36 cellular contexts compared by ENCODE assay signal in genomic region chr7:147015999-147016398, GRCh38.
"Had no signal": no experiment of that assay in that cellular context is flagged by ENCODE, and none has a peak within 500 bp of the region (broad histone marks: within the 10 kb centered on the region; RNA-seq: fewer than 3 reads in every experiment).

No MANE protein-coding gene starts in this region.

- H3K27me3 ChIP-seq: ascending aorta, cardiac muscle cell had no signal

- H3K9me3 Mint-ChIP-seq: activated CD4-positive, alpha-beta T cell treated with anti-CD3 and anti-CD28 coated beads, Interleukin-2, amount 10 ng/mL, durations not matched to agents 7 days and 5 days; activated naive CD8-positive, alpha-beta T cell treated with anti-CD3 and anti-CD28 coated beads, Interleukin-2, amount 50 U/mL, for 24 hours; T-helper 1 cell treated with Interleukin-12 subunit alpha and Interleukin-12 subunit beta and Interleukin-4 antibody, amounts not matched to agents 30 μg/mL and 1 μg/mL, for 36 hours; WTC11 had no signal

- H3K4me3 Mint-ChIP-seq: activated CD4-positive, alpha-beta memory T cell treated with anti-CD3 and anti-CD28 coated beads, Interleukin-2, amount 10 ng/mL, durations not matched to agents 7 days and 5 days; activated CD4-positive, alpha-beta T cell treated with anti-CD3 and anti-CD28 coated beads for 36 hours; activated CD4-positive, alpha-beta T cell treated with anti-CD3 and anti-CD28 coated beads, Interleukin-2, amount 10 ng/mL, durations not matched to agents 7 days and 5 days; activated CD8-positive, alpha-beta memory T cell treated with anti-CD3 and anti-CD28 coated beads, Interleukin-2, amount 10 ng/mL, durations not matched to agents 7 days and 5 days; activated CD8-positive, alpha-beta T cell treated with anti-CD3 and anti-CD28 coated beads, Interleukin-2, amount 10 ng/mL, durations not matched to agents 7 days and 5 days; activated naive CD4-positive, alpha-beta T cell treated with anti-CD3 and anti-CD28 coated beads, Interleukin-2, amount 10 ng/mL, durations not matched to agents 7 days and 5 days; activated naive CD4-positive, alpha-beta T cell treated with anti-CD3 and anti-CD28 coated beads, Interleukin-2, amount 50 U/mL, for 24 hours; activated naive CD8-positive, alpha-beta T cell; activated naive CD8-positive, alpha-beta T cell treated with anti-CD3 and anti-CD28 coated beads, Interleukin-2, amount 10 ng/mL, durations not matched to agents 7 days and 5 days; activated naive CD8-positive, alpha-beta T cell treated with anti-CD3 and anti-CD28 coated beads, Interleukin-2, amount 50 U/mL, for 24 hours; activated T-cell treated with anti-CD3 and anti-CD28 coated beads, Interleukin-2, amount 50 U/mL, for 24 hours; brain; central memory CD8-positive, alpha-beta T cell; T-helper 1 cell treated with Interleukin-12 subunit alpha and Interleukin-12 subunit beta and Interleukin-4 antibody, amounts not matched to agents 30 μg/mL and 1 μg/mL, for 36 hours; T-helper 2 cell treated with Interferon-gamma antibody and Interleukin-4, amounts not matched to agents 5 μg/mL and 100 μg/mL, for 36 hours; WTC11 had no signal

- H3K27me3 Mint-ChIP-seq: activated CD4-positive, alpha-beta memory T cell treated with anti-CD3 and anti-CD28 coated beads, Interleukin-2, amount 10 ng/mL, durations not matched to agents 7 days and 5 days; activated CD4-positive, alpha-beta T cell treated with anti-CD3 and anti-CD28 coated beads for 36 hours; activated CD4-positive, alpha-beta T cell treated with anti-CD3 and anti-CD28 coated beads, Interleukin-2, amount 10 ng/mL, durations not matched to agents 7 days and 5 days; activated CD8-positive, alpha-beta memory T cell treated with anti-CD3 and anti-CD28 coated beads, Interleukin-2, amount 10 ng/mL, durations not matched to agents 7 days and 5 days; activated naive CD4-positive, alpha-beta T cell treated with anti-CD3 and anti-CD28 coated beads, Interleukin-2, amount 10 ng/mL, durations not matched to agents 7 days and 5 days; activated naive CD4-positive, alpha-beta T cell treated with anti-CD3 and anti-CD28 coated beads, Interleukin-2, amount 50 U/mL, for 24 hours; activated naive CD8-positive, alpha-beta T cell; activated naive CD8-positive, alpha-beta T cell treated with anti-CD3 and anti-CD28 coated beads, Interleukin-2, amount 10 ng/mL, durations not matched to agents 7 days and 5 days; activated naive CD8-positive, alpha-beta T cell treated with anti-CD3 and anti-CD28 coated beads, Interleukin-2, amount 50 U/mL, for 24 hours; activated T-cell treated with anti-CD3 and anti-CD28 coated beads, Interleukin-2, amount 50 U/mL, for 24 hours; brain; central memory CD8-positive, alpha-beta T cell had no signal

- H3K4me3 ChIP-seq: ascending aorta, cardiac muscle cell had no signal

- H3K36me3 Mint-ChIP-seq: activated CD8-positive, alpha-beta memory T cell treated with anti-CD3 and anti-CD28 coated beads, Interleukin-2, amount 10 ng/mL, durations not matched to agents 7 days and 5 days; activated naive CD4-positive, alpha-beta T cell treated with anti-CD3 and anti-CD28 coated beads, Interleukin-2, amount 10 ng/mL, durations not matched to agents 7 days and 5 days; activated naive CD4-positive, alpha-beta T cell treated with anti-CD3 and anti-CD28 coated beads, Interleukin-2, amount 50 U/mL, for 24 hours; activated naive CD8-positive, alpha-beta T cell; activated naive CD8-positive, alpha-beta T cell treated with anti-CD3 and anti-CD28 coated beads, Interleukin-2, amount 10 ng/mL, durations not matched to agents 7 days and 5 days; brain; WTC11 had no signal

- H3K36me3 ChIP-seq: ascending aorta, cardiac muscle cell, WERI-Rb-1 had no signal

- H3K9me3 ChIP-seq: ascending aorta had no signal

- H3K4me1 ChIP-seq: ascending aorta had no signal

- DNase-seq: activated CD4-positive, alpha-beta memory T cell treated with anti-CD3 and anti-CD28 coated beads, Interleukin-2, amount 10 ng/mL, durations not matched to agents 7 days and 5 days; activated CD4-positive, alpha-beta T cell treated with anti-CD3 and anti-CD28 coated beads for 1 hour; activated CD4-positive, alpha-beta T cell treated with anti-CD3 and anti-CD28 coated beads for 36 hours; activated CD4-positive, alpha-beta T cell treated with anti-CD3 and anti-CD28 coated beads for 48 hours; activated CD4-positive, alpha-beta T cell treated with anti-CD3 and anti-CD28 coated beads, Interleukin-2, amount 10 ng/mL, durations not matched to agents 7 days and 5 days; activated CD4-positive, alpha-beta T cell treated with anti-CD3 and anti-CD28 coated beads, Interleukin-2, amount 50 U/mL, for 48 hours; activated CD4-positive, CD25-positive, alpha-beta regulatory T cell; activated CD8-positive, alpha-beta memory T cell treated with anti-CD3 and anti-CD28 coated beads for 24 hours; activated CD8-positive, alpha-beta memory T cell treated with anti-CD3 and anti-CD28 coated beads, Interleukin-2, amount 10 ng/mL, durations not matched to agents 7 days and 5 days; activated CD8-positive, alpha-beta memory T cell treated with anti-CD3 and anti-CD28 coated beads, Interleukin-2, amount 50 U/mL, for 48 hours; activated CD8-positive, alpha-beta T cell treated with anti-CD3 and anti-CD28 coated beads, Interleukin-2, amount 10 ng/mL, durations not matched to agents 7 days and 5 days; activated effector memory CD4-positive, alpha-beta T cell treated with Interleukin-2 at 50 U/mL for 16 hours; activated gamma-delta T cell; activated naive CD4-positive, alpha-beta T cell treated with anti-CD3 and anti-CD28 coated beads, Interleukin-2, amount 10 ng/mL, durations not matched to agents 7 days and 5 days; activated naive CD4-positive, alpha-beta T cell treated with Interleukin-2 at 50 U/mL for 16 hours; activated naive CD8-positive, alpha-beta T cell treated with anti-CD3 and anti-CD28 coated beads, Interleukin-2, amount 10 ng/mL, durations not matched to agents 7 days and 5 days; activated naive CD8-positive, alpha-beta T cell treated with anti-CD3 and anti-CD28 coated beads, Interleukin-2, amount 50 U/mL, for 24 hours; activated T-cell treated with anti-CD3 and anti-CD28 coated beads, Interleukin-2, amount 50 U/mL, for 24 hours; activated T-cell treated with anti-CD3 and anti-CD28 coated beads, Interleukin-2, amount 50 U/mL, for 48 hours; amygdala; anterior cingulate cortex; cerebellar nuclear complex; T-helper 1 cell; T-helper 2 cell; T-helper 9 cell; WERI-Rb-1 had no signal

- H3K4me1 Mint-ChIP-seq: activated CD4-positive, alpha-beta memory T cell treated with anti-CD3 and anti-CD28 coated beads, Interleukin-2, amount 10 ng/mL, durations not matched to agents 7 days and 5 days; activated CD4-positive, alpha-beta T cell treated with anti-CD3 and anti-CD28 coated beads for 36 hours; activated CD4-positive, alpha-beta T cell treated with anti-CD3 and anti-CD28 coated beads, Interleukin-2, amount 10 ng/mL, durations not matched to agents 7 days and 5 days; activated CD8-positive, alpha-beta memory T cell treated with anti-CD3 and anti-CD28 coated beads, Interleukin-2, amount 10 ng/mL, durations not matched to agents 7 days and 5 days; activated naive CD4-positive, alpha-beta T cell treated with anti-CD3 and anti-CD28 coated beads, Interleukin-2, amount 10 ng/mL, durations not matched to agents 7 days and 5 days; activated naive CD4-positive, alpha-beta T cell treated with anti-CD3 and anti-CD28 coated beads, Interleukin-2, amount 50 U/mL, for 24 hours; activated naive CD8-positive, alpha-beta T cell treated with anti-CD3 and anti-CD28 coated beads, Interleukin-2, amount 10 ng/mL, durations not matched to agents 7 days and 5 days; activated naive CD8-positive, alpha-beta T cell treated with anti-CD3 and anti-CD28 coated beads, Interleukin-2, amount 50 U/mL, for 24 hours; central memory CD8-positive, alpha-beta T cell; WTC11 had no signal

- H3K27ac ChIP-seq: ascending aorta, cardiac muscle cell, WERI-Rb-1 had no signal

- H3K27ac Mint-ChIP-seq: activated CD4-positive, alpha-beta memory T cell treated with anti-CD3 and anti-CD28 coated beads, Interleukin-2, amount 10 ng/mL, durations not matched to agents 7 days and 5 days; activated CD4-positive, alpha-beta T cell treated with anti-CD3 and anti-CD28 coated beads for 36 hours; activated CD4-positive, alpha-beta T cell treated with anti-CD3 and anti-CD28 coated beads, Interleukin-2, amount 10 ng/mL, durations not matched to agents 7 days and 5 days; activated CD8-positive, alpha-beta memory T cell treated with anti-CD3 and anti-CD28 coated beads, Interleukin-2, amount 10 ng/mL, durations not matched to agents 7 days and 5 days; activated CD8-positive, alpha-beta T cell treated with anti-CD3 and anti-CD28 coated beads, Interleukin-2, amount 10 ng/mL, durations not matched to agents 7 days and 5 days; activated naive CD4-positive, alpha-beta T cell treated with anti-CD3 and anti-CD28 coated beads, Interleukin-2, amount 10 ng/mL, durations not matched to agents 7 days and 5 days; activated naive CD4-positive, alpha-beta T cell treated with anti-CD3 and anti-CD28 coated beads, Interleukin-2, amount 50 U/mL, for 24 hours; activated naive CD8-positive, alpha-beta T cell; activated naive CD8-positive, alpha-beta T cell treated with anti-CD3 and anti-CD28 coated beads, Interleukin-2, amount 10 ng/mL, durations not matched to agents 7 days and 5 days; activated naive CD8-positive, alpha-beta T cell treated with anti-CD3 and anti-CD28 coated beads, Interleukin-2, amount 50 U/mL, for 24 hours; activated T-cell treated with anti-CD3 and anti-CD28 coated beads, Interleukin-2, amount 50 U/mL, for 24 hours; activated T-helper 2 cell treated with anti-CD3 and anti-CD28 coated beads, Interferon-gamma antibody, Interleukin-2, Interleukin-4, amounts not matched to agents 10 μg/mL and 5 μg/mL and 100 μg/mL, durations not matched to agents 14 hours and 24 hours and 36 hours; brain; T-helper 1 cell treated with Interleukin-12 subunit alpha and Interleukin-12 subunit beta and Interleukin-4 antibody, amounts not matched to agents 30 μg/mL and 1 μg/mL, for 36 hours; T-helper 2 cell treated with Interferon-gamma antibody and Interleukin-4, amounts not matched to agents 5 μg/mL and 100 μg/mL, for 36 hours; WTC11 had no signal
